Comparison of ENCODE assay signal across 19 cellular contexts in the genomic region with DNA sequence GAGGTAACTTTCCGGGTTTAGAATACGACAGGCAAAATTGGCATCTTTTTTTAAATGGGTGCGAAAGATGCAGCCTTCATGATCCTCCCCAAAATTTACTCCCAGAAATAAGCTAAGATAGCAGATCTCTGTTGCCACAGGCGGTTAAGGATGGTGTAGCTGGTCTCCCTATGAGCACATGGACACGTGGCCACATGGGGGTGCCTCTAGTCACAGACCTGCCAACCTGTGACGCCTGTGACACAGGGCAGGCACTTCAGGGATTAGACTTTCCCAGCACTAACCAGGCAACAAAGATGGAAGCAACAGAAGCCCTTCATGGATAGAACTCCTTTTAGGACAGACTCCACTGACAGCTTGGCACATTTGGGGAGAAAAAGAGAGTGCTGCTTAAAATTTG.
"Had no signal": no experiment of that assay in that cellular context is flagged by ENCODE, and none has a peak within 500 bp of the region (broad histone marks: within the 10 kb centered on the region; RNA-seq: fewer than 3 reads in every experiment).

No MANE protein-coding gene starts in this region.

- H3K9me3 ChIP-seq: adrenal gland, mucosa of descending colon, right atrium auricular region, suprapubic skin had no signal

- H3K36me3 ChIP-seq: adrenal gland, right atrium auricular region, suprapubic skin had no signal

- H3K4me1 ChIP-seq: adrenal gland had no signal

- H3K4me3 ChIP-seq: adrenal gland, dorsolateral prefrontal cortex, mucosa of descending colon, right atrium auricular region, skin epidermis, suprapubic skin had no signal

- DNase-seq: activated CD4-positive, alpha-beta T cell treated with anti-CD3 and anti-CD28 coated beads, Interleukin-2, amount 50 U/mL, for 4 hours; activated CD4-positive, CD25-positive, alpha-beta regulatory T cell treated with anti-CD3 and anti-CD28 coated beads, Interleukin-2, amount 50 U/mL, for 72 hours; activated gamma-delta T cell treated with Interleukin-2 at 50 U/mL for 16 hours; adrenal gland; central memory CD4-positive, alpha-beta T cell; dorsolateral prefrontal cortex; foreskin melanocyte; glutamatergic neuron; hypothalamus; mammary epithelial cell; mucosa of descending colon; naive B cell; stimulated activated CD4-positive, alpha-beta T cell treated with anti-CD3 and anti-CD28 coated beads, Interleukin-4, amount 100 ng/mL, for 1 hour; stimulated activated naive CD8-positive, alpha-beta T cell treated with anti-CD3 and anti-CD28 coated beads, Interleukin-15, amount 100 ng/mL, for 72 hours had no signal

- H3K27me3 ChIP-seq: adrenal gland, dorsolateral prefrontal cortex, right atrium auricular region, suprapubic skin had no signal

- ATAC-seq: activated naive CD4-positive, alpha-beta T cell treated with anti-CD3 and anti-CD28 coated beads, Interleukin-2, amount 50 U/mL, for 72 hours; left lobe of liver; mucosa of descending colon; stimulated activated naive CD8-positive, alpha-beta T cell treated with anti-CD3 and anti-CD28 coated beads, Interleukin-15, amount 100 ng/mL, for 72 hours had no signal

- H3K27ac ChIP-seq: adrenal gland, dorsolateral prefrontal cortex, skin epidermis, suprapubic skin had no signal
